Comparison of ENCODE assay signal across 8 cellular contexts in genomic region chrX:148501121-148502066, GRCh38. TPM values are rescaled to one million over a fixed set of nuclear protein-coding genes. Genes with fewer than 3 reads are reported as not detected.
A peak's percentile ranks its signal among the peaks of the same experiment; 100 is the strongest.
DNase-seq lines count a peak whose midpoint lies in the region; ATAC-seq and TF ChIP-seq lines count a peak whose summit lies in the region.

No MANE protein-coding gene starts in this region.

- peaks cover 5% of the 10 kb centered on the region for H3K27me3 ChIP-seq in effector memory CD4-positive, alpha-beta T cell (replicated peaks; ENCODE audit: control insufficient read depth, insufficient read depth, low read length, poor library complexity, severe bottlenecking)

- peaks cover 48% of the 10 kb centered on the region for H3K4me1 Mint-ChIP-seq in nephron progenitor cell

- H3K27ac Mint-ChIP-seq in nephron progenitor cell = no peak overlapping the region

- peak overlapping the region; percentile 88 for H3K4me3 Mint-ChIP-seq in nephron progenitor cell

- peaks cover 3% of the 10 kb centered on the region for H3K4me1 ChIP-seq in effector memory CD4-positive, alpha-beta T cell (ENCODE audit: control insufficient read depth, insufficient read depth, low read length, poor library complexity, severe bottlenecking)

- DNase-seq in activated gamma-delta T cell (lab: John Stamatoyannopoulos, UW) (peak; percentile 22), activated gamma-delta T cell treated with Interleukin-2 at 50 U/mL for 16 hours (no peak), SK-N-DZ (ENCODE audit: low spot score) (peak; percentile 4), nephron progenitor cell (peak; percentile 49), GM19240 (ENCODE audit: insufficient read length, low spot score) (no peak), omental fat pad (ENCODE audit: low spot score) (no peak), NCI-H1930 (lab: John Stamatoyannopoulos, UW) (no peak)
- DNase-seq in effector memory CD4-positive, alpha-beta T cell = no peak

- no peaks in the 10 kb centered on the region for H3K36me3 Mint-ChIP-seq in nephron progenitor cell (ENCODE audit: low read depth)

- no peak for TF ChIP-seq CTCF in nephron progenitor cell (IDR thresholded peaks at IDR 0.05)
- no peak for TF ChIP-seq CTCF in omental fat pad (IDR thresholded peaks at IDR 0.05)

- H3K27me3 Mint-ChIP-seq in nephron progenitor cell (ENCODE audit: low read depth, poor library complexity) = no peaks in the 10 kb centered on the region

- no peaks in the 10 kb centered on the region for H3K36me3 ChIP-seq in effector memory CD4-positive, alpha-beta T cell (ENCODE audit: control insufficient read depth, insufficient read depth, low read length)

- H3K27ac ChIP-seq in effector memory CD4-positive, alpha-beta T cell (ENCODE audit: insufficient read depth, low read length, poor library complexity, severe bottlenecking) = no peak overlapping the region

- H3K4me3 ChIP-seq in effector memory CD4-positive, alpha-beta T cell (ENCODE audit: insufficient read depth, low read depth, low read length, poor library complexity, severe bottlenecking) = peak overlapping the region; percentile 49

- ATAC-seq in omental fat pad (ENCODE audit: low FRiP score) = no peak

- peaks cover 16% of the 10 kb centered on the region for H3K9me3 Mint-ChIP-seq in nephron progenitor cell

- H3K9me3 ChIP-seq in effector memory CD4-positive, alpha-beta T cell (ENCODE audit: control insufficient read depth, low read length) = no peaks in the 10 kb centered on the region

RNA-seq across cellular contexts. Expression of gene AFF2, which starts 1.0 kb away (rescaled TPM):
- polyA plus RNA-seq in SK-N-DZ (2014; cell fraction: cytosol; rRNA removed) = 0.34 and 0.66 TPM in 2 replicates
- 0.27 and 0.61 TPM in 2 replicates for polyA plus RNA-seq in SK-N-DZ (2014; cell fraction: nucleus; rRNA removed)
- 10 to 100 TPM in 3 of 4 donors, 1 to 10 TPM in 1; 5.7 to 16.7 (median 12.3) TPM for total RNA-seq in omental fat pad

Comparison
In these comparisons a context has a peak if more than half of its experiments do, and no peak if none do; other contexts are left out.
1. DNase-seq: peak in activated gamma-delta T cell (single experiment), SK-N-DZ (single experiment) and nephron progenitor cell (single experiment); none in activated gamma-delta T cell treated with Interleukin-2 at 50 U/mL for 16 hours (single experiment), effector memory CD4-positive, alpha-beta T cell (0 of 3), GM19240 (single experiment), omental fat pad (single experiment) and NCI-H1930 (0 of 2).